In the genomic region with DNA sequence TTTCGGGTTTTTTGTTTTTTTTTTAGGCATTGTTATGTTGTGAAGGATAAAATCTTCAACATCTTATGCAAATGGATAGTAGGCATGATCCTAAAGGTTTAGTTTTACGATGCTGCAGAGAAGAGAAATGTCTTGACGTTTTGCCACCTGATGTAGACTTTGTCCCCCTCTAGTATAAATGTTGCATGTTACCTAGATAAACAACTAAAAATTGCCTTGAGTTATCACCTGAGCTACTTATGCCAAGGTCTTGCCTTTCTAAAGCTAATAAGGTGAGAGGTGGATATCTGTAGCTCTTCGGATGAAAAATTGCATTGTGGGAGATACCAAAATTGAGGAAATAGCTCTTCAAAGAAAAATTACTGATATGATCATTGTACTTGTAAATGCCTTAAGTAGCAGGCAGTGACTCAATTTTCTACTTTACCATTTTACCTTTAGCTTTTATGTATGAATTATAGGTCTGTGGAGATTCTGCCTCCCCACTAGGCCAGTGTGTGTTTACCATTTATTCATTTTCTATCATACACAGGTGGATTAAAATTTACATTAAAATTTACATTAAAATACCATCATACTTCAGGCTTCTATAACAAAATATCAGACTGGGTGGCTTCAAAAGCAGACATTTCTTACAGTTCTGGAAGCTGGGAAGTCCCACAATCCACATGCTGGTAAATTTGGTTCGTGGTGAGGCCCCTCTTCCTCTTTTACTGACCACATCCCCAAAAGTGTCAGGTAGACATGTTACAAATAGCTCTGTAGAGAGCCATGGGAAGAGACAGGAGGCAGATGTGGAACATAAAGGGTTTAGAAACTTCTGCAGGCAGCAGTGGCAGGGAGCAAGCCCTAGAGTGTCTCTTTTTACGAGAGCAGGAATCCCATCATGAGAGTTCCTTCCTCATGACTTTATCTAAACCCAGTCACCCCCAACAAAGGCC, we compare ENCODE assay signal across 13 cellular contexts.
DNase-seq lines count a peak whose midpoint lies in the region; ATAC-seq and TF ChIP-seq lines count a peak whose summit lies in the region.
"Had no signal": no experiment of that assay in that cellular context is flagged by ENCODE, and none has a peak within 500 bp of the region (broad histone marks: within the 10 kb centered on the region; RNA-seq: fewer than 3 reads in every experiment).

No MANE protein-coding gene starts in this region.

- H3K4me3 ChIP-seq in DOHH2 (ENCODE audit: low read length): no peak overlapping the region
- H3K4me3 ChIP-seq: thoracic aorta had no signal

- no peaks in the 10 kb centered on the region for H4K20me1 ChIP-seq in DOHH2 (ENCODE audit: control insufficient read depth, insufficient read depth, low read depth, low read length)

- no peaks in the 10 kb centered on the region for H3K79me2 ChIP-seq in DOHH2 (ENCODE audit: control insufficient read depth, low read length)

- H3K27ac ChIP-seq in DOHH2 (ENCODE audit: low read depth, low read length): no peak overlapping the region
- H3K27ac ChIP-seq: C4-2B, thoracic aorta had no signal

- DNase-seq in T-helper 17 cell (no peak), COLO829 (ENCODE audit: low spot score) (no peak)
- DNase-seq in activated naive CD4-positive, alpha-beta T cell treated with anti-CD3 and anti-CD28 coated beads, Interleukin-2, amount 50 U/mL, for 72 hours (ENCODE audit: low spot score in 2 of 2): no peak
- no peak for DNase-seq in central memory CD4-positive, alpha-beta T cell
- DNase-seq in activated CD4-positive, alpha-beta memory T cell treated with anti-CD3 and anti-CD28 coated beads for 36 hours: no peak
- DNase-seq: erythroblast, mammary epithelial cell, NCI-H1105 treated with DMSO at 0.1 percent for 48 hours had no signal

- no peak overlapping the region for H3K4me3 Mint-ChIP-seq in T-helper 17 cell
- H3K4me3 Mint-ChIP-seq in activated CD4-positive, alpha-beta memory T cell treated with anti-CD3 and anti-CD28 coated beads for 36 hours: no peak overlapping the region

- intact Hi-C loops in activated CD4-positive, alpha-beta memory T cell treated with anti-CD3 and anti-CD28 coated beads for 36 hours (cut with micrococcal nuclease): no loop called here

- H3K27me3 ChIP-seq in DOHH2 (ENCODE audit: control insufficient read depth, low read length): no peaks in the 10 kb centered on the region

- POLR2A ChIA-PET in activated CD4-positive, alpha-beta memory T cell treated with anti-CD3 and anti-CD28 coated beads for 36 hours (lab: Charles Lee): no interaction called here

- 0 out of 2 replicates have a peak, but pooled peaks cover 3% of the 10 kb centered on the region for H3K36me3 ChIP-seq in DOHH2 (ENCODE audit: control insufficient read depth, low read length)
- H3K36me3 ChIP-seq: thoracic aorta had no signal

- peaks cover 2% of the 10 kb centered on the region for H3K36me3 Mint-ChIP-seq in T-helper 17 cell (ENCODE audit: low read depth)
- no peaks in the 10 kb centered on the region for H3K36me3 Mint-ChIP-seq in activated naive CD4-positive, alpha-beta T cell treated with anti-CD3 and anti-CD28 coated beads, Interleukin-2, amount 50 U/mL, for 72 hours
- H3K36me3 Mint-ChIP-seq in activated CD4-positive, alpha-beta memory T cell treated with anti-CD3 and anti-CD28 coated beads for 36 hours: no peaks in the 10 kb centered on the region

- peaks cover 33% of the 10 kb centered on the region for H3K4me1 ChIP-seq in DOHH2 (ENCODE audit: control insufficient read depth, low read length)

- no peaks in the 10 kb centered on the region for H3K27me3 Mint-ChIP-seq in T-helper 17 cell
- H3K27me3 Mint-ChIP-seq in activated CD4-positive, alpha-beta memory T cell treated with anti-CD3 and anti-CD28 coated beads for 36 hours: no peaks in the 10 kb centered on the region

- no peak overlapping the region for H3K27ac Mint-ChIP-seq in T-helper 17 cell
- H3K27ac Mint-ChIP-seq in activated naive CD4-positive, alpha-beta T cell treated with anti-CD3 and anti-CD28 coated beads, Interleukin-2, amount 50 U/mL, for 72 hours: no peak overlapping the region
- H3K27ac Mint-ChIP-seq in activated CD4-positive, alpha-beta memory T cell treated with anti-CD3 and anti-CD28 coated beads for 36 hours: no peak overlapping the region

- H3K4me1 Mint-ChIP-seq in T-helper 17 cell: peaks cover 7% of the 10 kb centered on the region
- peaks cover 6% of the 10 kb centered on the region for H3K4me1 Mint-ChIP-seq in activated CD4-positive, alpha-beta memory T cell treated with anti-CD3 and anti-CD28 coated beads for 36 hours (ENCODE audit: low read depth)

- peak; percentile 52 for ATAC-seq in GM21360 (IDR thresholded peaks at IDR 0.05; ENCODE audit: unreplicated experiment)
- peak; percentile 73 for ATAC-seq in HG03378 (IDR thresholded peaks at IDR 0.05; ENCODE audit: unreplicated experiment)
- peak; percentile 23 for ATAC-seq in T-helper 17 cell
- no peak for ATAC-seq in activated naive CD4-positive, alpha-beta T cell treated with anti-CD3 and anti-CD28 coated beads, Interleukin-2, amount 50 U/mL, for 72 hours

- H3F3A ChIP-seq in DOHH2 (ENCODE audit: control insufficient read depth, insufficient read depth): no peaks in the 10 kb centered on the region

- H3K9me3 ChIP-seq in DOHH2 (ENCODE audit: control insufficient read depth, insufficient read depth, low read length) (no peaks in the 10 kb centered on the region), T-helper 17 cell (ENCODE audit: control insufficient read depth, low read length, poor library complexity, severe bottlenecking) (no peaks in the 10 kb centered on the region)
- H3K9me3 ChIP-seq: thoracic aorta had no signal

- H3K9me3 Mint-ChIP-seq in activated naive CD4-positive, alpha-beta T cell treated with anti-CD3 and anti-CD28 coated beads, Interleukin-2, amount 50 U/mL, for 72 hours: no peaks in the 10 kb centered on the region
- H3K9me3 Mint-ChIP-seq in activated CD4-positive, alpha-beta memory T cell treated with anti-CD3 and anti-CD28 coated beads for 36 hours: no peaks in the 10 kb centered on the region

- H3K9me2 ChIP-seq in DOHH2 (replicated peaks; ENCODE audit: control insufficient read depth, low read length): no peaks in the 10 kb centered on the region

- TF ChIP-seq CTCF in DOHH2 (IDR thresholded peaks at IDR 0.05; ENCODE audit: low read depth, low read length, poor library complexity, severe bottlenecking): no peak

- CTCF ChIA-PET in activated CD4-positive, alpha-beta memory T cell treated with anti-CD3 and anti-CD28 coated beads for 36 hours (lab: Charles Lee): no interaction called here

- H3K4me2 ChIP-seq in DOHH2 (ENCODE audit: low read length): peak overlapping the region; percentile 49

Comparison
In these comparisons a context has a peak if more than half of its experiments do, and no peak if none do; other contexts are left out.
1. ATAC-seq: peak in GM21360 (single experiment), HG03378 (single experiment) and T-helper 17 cell (single experiment); none in activated naive CD4-positive, alpha-beta T cell treated with anti-CD3 and anti-CD28 coated beads, Interleukin-2, amount 50 U/mL, for 72 hours (0 of 2).